8 cellular contexts compared by ENCODE assay signal in genomic region chr6:41288025-41288777, GRCh38.
DNase-seq lines count a peak whose midpoint lies in the region; ATAC-seq lines count a peak whose summit lies in the region.

No MANE protein-coding gene starts in this region.

- no peak overlapping the region for H3K4me3 Mint-ChIP-seq in effector memory CD8-positive, alpha-beta T cell

- H3K36me3 Mint-ChIP-seq in effector memory CD8-positive, alpha-beta T cell (ENCODE audit: insufficient read depth), result peaks cover 4% of the 10 kb centered on the region

- peaks cover 25 to 54% of the 10 kb centered on the region in 2 donors for H3K27me3 Mint-ChIP-seq in effector memory CD8-positive, alpha-beta T cell

- no peak overlapping the region for H3K27ac Mint-ChIP-seq in effector memory CD8-positive, alpha-beta T cell

- no peaks in the 10 kb centered on the region for H3K4me1 Mint-ChIP-seq in effector memory CD8-positive, alpha-beta T cell (ENCODE audit: low read depth in 2 of 2)

- peak; percentile 98 for DNase-seq in DMS79 treated with DMSO at 0.1 percent for 48 hours (lab: John Stamatoyannopoulos, UW)
- peak; percentile 99 for DNase-seq in NCI-H510A treated with DMSO at 0.1 percent for 48 hours (lab: John Stamatoyannopoulos, UW)
- DNase-seq in iris pigment epithelial cell (ENCODE audit: low read depth), result peak; percentile 73
- no peak for DNase-seq in NCI-H446 (lab: John Stamatoyannopoulos, UW)
- no peak for DNase-seq in GDM1 (lab: John Stamatoyannopoulos, UW)
- no peak for DNase-seq in kidney tubule cell (ENCODE audit: low spot score)
- no peak for DNase-seq in effector memory CD8-positive, alpha-beta T cell

- ATAC-seq in HG03095 (IDR thresholded peaks at IDR 0.05; ENCODE audit: unreplicated experiment), result peak; percentile 66
- no peak for ATAC-seq in effector memory CD8-positive, alpha-beta T cell (replicated peaks)

- no peaks in the 10 kb centered on the region for H3K9me3 Mint-ChIP-seq in effector memory CD8-positive, alpha-beta T cell

Comparison
In these comparisons a context has a peak if more than half of its experiments do, and no peak if none do; other contexts are left out.
1. DNase-seq: peak in DMS79 treated with DMSO at 0.1 percent for 48 hours (single experiment), NCI-H510A treated with DMSO at 0.1 percent for 48 hours (single experiment) and iris pigment epithelial cell (single experiment); none in NCI-H446 (0 of 2), GDM1 (single experiment), kidney tubule cell (single experiment) and effector memory CD8-positive, alpha-beta T cell (0 of 3).